Comparison of ENCODE assay signal across 15 cellular contexts in genomic region chr3:45002139-45002660, GRCh38. TPM values are rescaled to one million over a fixed set of nuclear protein-coding genes. Genes with fewer than 3 reads are reported as not detected.
"Had no signal": no experiment of that assay in that cellular context is flagged by ENCODE, and none has a peak within 500 bp of the region (broad histone marks: within the 10 kb centered on the region; RNA-seq: fewer than 3 reads in every experiment).

No MANE protein-coding gene starts in this region.

- H3K27me3 Mint-ChIP-seq: activated CD4-positive, alpha-beta T cell treated with anti-CD3 and anti-CD28 coated beads, Interleukin-2, amount 10 ng/mL, durations not matched to agents 24 days and 14 days; progenitor cell of endocrine pancreas had no signal

- DNase-seq: activated CD4-positive, alpha-beta T cell treated with anti-CD3 and anti-CD28 coated beads, Interleukin-2, amount 10 ng/mL, durations not matched to agents 24 days and 14 days; activated effector memory CD4-positive, alpha-beta T cell treated with anti-CD3 and anti-CD28 coated beads, Interleukin-2, amount 50 U/mL, for 16 hours; effector CD4-positive, alpha-beta T cell; occipital lobe; stimulated activated CD4-positive, alpha-beta T cell treated with anti-CD3 and anti-CD28 coated beads, Interleukin-12 subunit alpha, Interleukin-12 subunit beta, amount 100 ng/mL, for 4 hours; stimulated activated naive CD8-positive, alpha-beta T cell treated with anti-CD3 and anti-CD28 coated beads, Interleukin-15, Interleukin-2, amounts not matched to agents 100 U/mL and 50 U/mL, for 24 hours; upper lobe of left lung had no signal

- H3K9me3 ChIP-seq: upper lobe of left lung had no signal

- H3K4me3 Mint-ChIP-seq: activated CD4-positive, alpha-beta T cell treated with anti-CD3 and anti-CD28 coated beads, Interleukin-2, amount 10 ng/mL, durations not matched to agents 24 days and 14 days; nephron; WTC11 had no signal

- ATAC-seq: sciatic nerve; stimulated activated naive CD8-positive, alpha-beta T cell treated with anti-CD3 and anti-CD28 coated beads, Interleukin-15, Interleukin-2, amounts not matched to agents 100 U/mL and 50 U/mL, for 24 hours; WTC11 had no signal

- H3K4me1 Mint-ChIP-seq: WTC11 had no signal

- FAIRE-seq: colon had no signal

- H3K27ac Mint-ChIP-seq: activated CD4-positive, alpha-beta T cell treated with anti-CD3 and anti-CD28 coated beads, Interleukin-2, amount 10 ng/mL, durations not matched to agents 24 days and 14 days; nephron; progenitor cell of endocrine pancreas; WTC11 had no signal

- H3K27me3 ChIP-seq: cardiac muscle cell, upper lobe of left lung had no signal

- H3K4me3 ChIP-seq: cardiac muscle cell, upper lobe of left lung had no signal

- H3K9me3 Mint-ChIP-seq: activated CD4-positive, alpha-beta T cell treated with anti-CD3 and anti-CD28 coated beads, Interleukin-2, amount 10 ng/mL, durations not matched to agents 24 days and 14 days had no signal

- H3K27ac ChIP-seq: cardiac muscle cell had no signal

RNA-seq across cellular contexts. Expression of gene CLEC3B, which starts 23.9 kb away (rescaled TPM):
- total RNA-seq: activated CD4-positive, alpha-beta T cell treated with anti-CD3 and anti-CD28 coated beads, Interleukin-2, amount 10 ng/mL, durations not matched to agents 24 days and 14 days; epithelial cell of proximal tubule; progenitor cell of endocrine pancreas; SK-MEL-5 had no signal
